ENCODE assay signal across 1 cellular context in the genomic region with DNA sequence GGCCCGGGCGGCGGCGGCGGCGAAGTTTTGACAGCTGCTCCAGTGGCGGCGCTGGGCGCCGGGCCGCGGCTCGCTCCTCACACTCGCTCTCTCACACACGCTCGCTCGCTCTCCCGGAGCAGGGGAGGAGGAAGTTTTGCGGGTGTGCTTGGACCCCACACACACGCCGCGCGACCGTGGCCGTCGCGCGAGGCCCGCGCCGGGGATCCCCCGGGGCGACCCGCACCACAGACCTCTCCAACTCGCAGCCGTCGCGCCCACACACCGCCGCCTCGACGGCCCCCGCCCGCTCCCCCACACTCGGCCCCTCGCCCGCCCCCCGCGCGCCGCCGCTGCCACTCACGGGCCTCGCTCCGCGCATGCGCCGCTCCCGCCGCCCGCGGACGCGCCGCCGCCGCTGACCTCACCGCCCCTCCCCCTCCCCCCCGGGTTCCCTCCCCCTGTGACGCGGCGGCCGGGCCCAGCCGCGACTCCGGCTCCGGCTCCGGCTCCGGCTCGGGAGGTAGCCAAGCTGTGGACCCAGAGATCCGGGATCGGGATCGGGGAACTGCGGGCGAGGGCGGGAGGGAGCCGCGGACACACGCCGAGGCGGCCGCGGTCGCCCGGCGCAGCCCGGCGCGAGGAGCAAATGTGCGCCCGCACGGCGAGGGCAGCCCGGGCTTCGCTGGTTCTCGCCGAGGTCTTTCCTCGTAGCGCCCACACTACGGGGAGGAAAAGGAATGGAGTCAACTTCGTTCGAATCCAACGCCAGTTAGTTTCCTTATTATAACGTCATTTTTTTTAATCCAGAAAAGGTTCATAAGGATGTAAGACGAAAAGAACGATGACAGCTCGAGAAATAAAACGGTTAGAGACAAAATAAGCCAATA.
TF ChIP-seq lines count a peak whose summit lies in the region.

No MANE protein-coding gene starts in this region.

TF ChIP-seq in HepG2, 621 proteins besides CTCF, POLR2A, EP300 and RAD21 (continued from another document and continues in another):
- TF ChIP-seq, protein P1, sequence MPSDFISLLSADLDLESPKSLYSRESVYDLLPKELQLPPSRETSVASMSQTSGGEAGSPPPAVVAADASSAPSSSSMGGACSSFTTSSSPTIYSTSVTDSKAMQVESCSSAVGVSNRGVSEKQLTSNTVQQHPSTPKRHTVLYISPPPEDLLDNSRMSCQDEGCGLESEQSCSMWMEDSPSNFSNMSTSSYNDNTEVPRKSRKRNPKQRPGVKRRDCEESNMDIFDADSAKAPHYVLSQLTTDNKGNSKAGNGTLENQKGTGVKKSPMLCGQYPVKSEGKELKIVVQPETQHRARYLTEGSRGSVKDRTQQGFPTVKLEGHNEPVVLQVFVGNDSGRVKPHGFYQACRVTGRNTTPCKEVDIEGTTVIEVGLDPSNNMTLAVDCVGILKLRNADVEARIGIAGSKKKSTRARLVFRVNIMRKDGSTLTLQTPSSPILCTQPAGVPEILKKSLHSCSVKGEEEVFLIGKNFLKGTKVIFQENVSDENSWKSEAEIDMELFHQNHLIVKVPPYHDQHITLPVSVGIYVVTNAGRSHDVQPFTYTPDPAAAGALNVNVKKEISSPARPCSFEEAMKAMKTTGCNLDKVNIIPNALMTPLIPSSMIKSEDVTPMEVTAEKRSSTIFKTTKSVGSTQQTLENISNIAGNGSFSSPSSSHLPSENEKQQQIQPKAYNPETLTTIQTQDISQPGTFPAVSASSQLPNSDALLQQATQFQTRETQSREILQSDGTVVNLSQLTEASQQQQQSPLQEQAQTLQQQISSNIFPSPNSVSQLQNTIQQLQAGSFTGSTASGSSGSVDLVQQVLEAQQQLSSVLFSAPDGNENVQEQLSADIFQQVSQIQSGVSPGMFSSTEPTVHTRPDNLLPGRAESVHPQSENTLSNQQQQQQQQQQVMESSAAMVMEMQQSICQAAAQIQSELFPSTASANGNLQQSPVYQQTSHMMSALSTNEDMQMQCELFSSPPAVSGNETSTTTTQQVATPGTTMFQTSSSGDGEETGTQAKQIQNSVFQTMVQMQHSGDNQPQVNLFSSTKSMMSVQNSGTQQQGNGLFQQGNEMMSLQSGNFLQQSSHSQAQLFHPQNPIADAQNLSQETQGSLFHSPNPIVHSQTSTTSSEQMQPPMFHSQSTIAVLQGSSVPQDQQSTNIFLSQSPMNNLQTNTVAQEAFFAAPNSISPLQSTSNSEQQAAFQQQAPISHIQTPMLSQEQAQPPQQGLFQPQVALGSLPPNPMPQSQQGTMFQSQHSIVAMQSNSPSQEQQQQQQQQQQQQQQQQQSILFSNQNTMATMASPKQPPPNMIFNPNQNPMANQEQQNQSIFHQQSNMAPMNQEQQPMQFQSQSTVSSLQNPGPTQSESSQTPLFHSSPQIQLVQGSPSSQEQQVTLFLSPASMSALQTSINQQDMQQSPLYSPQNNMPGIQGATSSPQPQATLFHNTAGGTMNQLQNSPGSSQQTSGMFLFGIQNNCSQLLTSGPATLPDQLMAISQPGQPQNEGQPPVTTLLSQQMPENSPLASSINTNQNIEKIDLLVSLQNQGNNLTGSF (CRISPR knock-in tag; IDR thresholded peaks at IDR 0.05) = 0 out of 2 replicates have a peak, but pooled peaks have one; percentile 35
- no peak for TF ChIP-seq FIP1L1 (IDR thresholded peaks at IDR 0.05; ENCODE audit: borderline replicate concordance, insufficient read depth, low read depth, low read length)
- TF ChIP-seq, protein P2, sequence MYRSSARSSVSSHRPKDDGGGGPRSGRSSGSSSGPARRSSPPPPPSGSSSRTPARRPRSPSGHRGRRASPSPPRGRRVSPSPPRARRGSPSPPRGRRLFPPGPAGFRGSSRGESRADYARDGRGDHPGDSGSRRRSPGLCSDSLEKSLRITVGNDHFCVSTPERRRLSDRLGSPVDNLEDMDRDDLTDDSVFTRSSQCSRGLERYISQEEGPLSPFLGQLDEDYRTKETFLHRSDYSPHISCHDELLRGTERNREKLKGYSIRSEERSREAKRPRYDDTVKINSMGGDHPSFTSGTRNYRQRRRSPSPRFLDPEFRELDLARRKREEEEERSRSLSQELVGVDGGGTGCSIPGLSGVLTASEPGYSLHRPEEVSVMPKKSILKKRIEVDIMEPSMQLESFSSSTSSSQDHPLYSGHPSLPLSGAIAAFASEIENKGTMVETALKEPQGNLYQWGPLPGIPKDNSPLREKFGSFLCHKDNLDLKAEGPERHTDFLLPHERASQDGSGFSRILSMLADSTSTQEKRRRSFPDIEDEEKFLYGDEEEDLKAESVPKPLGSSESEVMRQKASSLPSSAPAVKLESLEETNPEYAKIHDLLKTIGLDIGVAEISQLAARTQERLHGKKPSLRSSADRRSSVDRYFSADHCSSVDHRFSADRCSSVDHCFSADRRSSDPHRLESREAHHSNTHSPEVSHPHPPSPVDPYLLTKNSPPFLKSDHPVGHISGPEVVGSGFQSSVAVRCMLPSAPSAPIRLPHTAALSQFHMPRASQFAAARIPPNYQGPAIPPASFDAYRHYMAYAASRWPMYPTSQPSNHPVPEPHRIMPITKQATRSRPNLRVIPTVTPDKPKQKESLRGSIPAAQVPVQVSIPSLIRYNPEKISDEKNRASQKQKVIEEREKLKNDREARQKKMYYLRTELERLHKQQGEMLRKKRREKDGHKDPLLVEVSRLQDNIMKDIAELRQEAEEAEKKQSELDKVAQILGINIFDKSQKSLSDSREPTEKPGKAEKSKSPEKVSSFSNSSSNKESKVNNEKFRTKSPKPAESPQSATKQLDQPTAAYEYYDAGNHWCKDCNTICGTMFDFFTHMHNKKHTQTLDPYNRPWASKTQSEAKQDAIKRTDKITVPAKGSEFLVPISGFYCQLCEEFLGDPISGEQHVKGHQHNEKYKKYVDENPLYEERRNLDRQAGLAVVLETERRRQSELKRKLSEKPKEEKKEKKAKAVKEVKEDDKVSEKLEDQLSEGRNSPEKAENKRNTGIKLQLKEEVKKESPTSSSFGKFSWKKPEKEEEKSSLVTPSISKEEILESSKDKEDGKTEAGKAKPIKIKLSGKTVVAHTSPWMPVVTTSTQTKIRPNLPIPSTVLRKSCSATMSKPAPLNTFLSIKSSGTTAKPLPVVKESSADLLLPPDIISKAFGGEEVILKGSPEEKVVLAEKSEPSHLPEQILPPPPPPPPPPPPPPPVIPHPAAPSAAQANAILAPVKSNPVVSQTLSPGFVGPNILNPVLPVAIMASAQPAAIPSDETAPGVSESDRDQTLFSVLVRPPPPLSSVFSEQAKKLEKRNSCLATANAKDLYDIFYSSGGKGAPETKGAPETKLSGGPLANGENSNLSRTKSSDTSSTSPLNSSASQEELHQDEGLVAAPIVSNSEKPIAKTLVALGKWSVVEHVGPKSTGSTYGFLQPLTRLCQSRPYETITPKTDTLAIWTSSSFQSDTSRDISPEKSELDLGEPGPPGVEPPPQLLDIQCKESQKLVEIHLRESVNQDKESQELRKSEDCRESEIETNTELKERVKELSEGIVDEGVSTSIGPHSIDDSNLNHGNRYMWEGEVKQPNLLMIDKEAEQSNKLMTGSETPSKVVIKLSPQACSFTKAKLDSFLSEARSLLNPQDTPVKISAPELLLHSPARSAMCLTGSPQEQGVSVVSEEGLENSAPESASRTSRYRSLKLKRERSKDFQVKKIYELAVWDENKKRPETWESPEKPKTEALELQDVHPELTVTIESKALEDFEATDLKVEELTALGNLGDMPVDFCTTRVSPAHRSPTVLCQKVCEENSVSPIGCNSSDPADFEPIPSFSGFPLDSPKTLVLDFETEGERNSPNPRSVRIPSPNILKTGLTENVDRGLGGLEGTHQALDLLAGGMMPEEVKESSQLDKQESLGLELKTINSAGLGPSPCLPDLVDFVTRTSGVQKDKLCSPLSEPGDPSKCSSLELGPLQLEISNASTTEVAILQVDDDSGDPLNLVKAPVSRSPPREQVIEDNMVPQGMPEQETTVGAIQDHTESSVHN (CRISPR knock-in tag; IDR thresholded peaks at IDR 0.05) = peak; percentile 63; the same call in 1 of the 2 replicates
- no peak for TF ChIP-seq TSC22D2 (CRISPR knock-in tag; IDR thresholded peaks at IDR 0.05; ENCODE audit: borderline replicate concordance)
- TF ChIP-seq PRPF4 (IDR thresholded peaks at IDR 0.05; ENCODE audit: low read depth, low read length, poor library complexity, severe bottlenecking) = no peak
- TF ChIP-seq, protein P3, sequence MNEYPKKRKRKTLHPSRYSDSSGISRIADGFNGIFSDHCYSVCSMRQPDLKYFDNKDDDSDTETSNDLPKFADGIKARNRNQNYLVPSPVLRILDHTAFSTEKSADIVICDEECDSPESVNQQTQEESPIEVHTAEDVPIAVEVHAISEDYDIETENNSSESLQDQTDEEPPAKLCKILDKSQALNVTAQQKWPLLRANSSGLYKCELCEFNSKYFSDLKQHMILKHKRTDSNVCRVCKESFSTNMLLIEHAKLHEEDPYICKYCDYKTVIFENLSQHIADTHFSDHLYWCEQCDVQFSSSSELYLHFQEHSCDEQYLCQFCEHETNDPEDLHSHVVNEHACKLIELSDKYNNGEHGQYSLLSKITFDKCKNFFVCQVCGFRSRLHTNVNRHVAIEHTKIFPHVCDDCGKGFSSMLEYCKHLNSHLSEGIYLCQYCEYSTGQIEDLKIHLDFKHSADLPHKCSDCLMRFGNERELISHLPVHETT (CRISPR knock-in tag; conservative IDR thresholded peaks at IDR 0.05) = peak; percentile 43; the same call in 1 of the 2 replicates
- no peak for TF ChIP-seq GATAD2A (CRISPR knock-in tag; IDR thresholded peaks at IDR 0.05)
- TF ChIP-seq SRSF1 (optimal IDR thresholded peaks at IDR 0.05; ENCODE audit: low read depth, low read length) = no peak
- TF ChIP-seq ZNF530 (CRISPR knock-in tag; IDR thresholded peaks at IDR 0.05; ENCODE audit: low read depth) = no peak
- TF ChIP-seq EED (CRISPR knock-in tag; IDR thresholded peaks at IDR 0.05) = no peak
- no peak for TF ChIP-seq TOE1 (CRISPR knock-in tag; IDR thresholded peaks at IDR 0.05)
- TF ChIP-seq PAWR (CRISPR knock-in tag; IDR thresholded peaks at IDR 0.05; ENCODE audit: borderline replicate concordance) = no peak
- TF ChIP-seq, protein P4, sequence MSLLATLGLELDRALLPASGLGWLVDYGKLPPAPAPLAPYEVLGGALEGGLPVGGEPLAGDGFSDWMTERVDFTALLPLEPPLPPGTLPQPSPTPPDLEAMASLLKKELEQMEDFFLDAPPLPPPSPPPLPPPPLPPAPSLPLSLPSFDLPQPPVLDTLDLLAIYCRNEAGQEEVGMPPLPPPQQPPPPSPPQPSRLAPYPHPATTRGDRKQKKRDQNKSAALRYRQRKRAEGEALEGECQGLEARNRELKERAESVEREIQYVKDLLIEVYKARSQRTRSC (CRISPR knock-in tag; IDR thresholded peaks at IDR 0.05; ENCODE audit: low read depth) = no peak
- TF ChIP-seq, protein P5, sequence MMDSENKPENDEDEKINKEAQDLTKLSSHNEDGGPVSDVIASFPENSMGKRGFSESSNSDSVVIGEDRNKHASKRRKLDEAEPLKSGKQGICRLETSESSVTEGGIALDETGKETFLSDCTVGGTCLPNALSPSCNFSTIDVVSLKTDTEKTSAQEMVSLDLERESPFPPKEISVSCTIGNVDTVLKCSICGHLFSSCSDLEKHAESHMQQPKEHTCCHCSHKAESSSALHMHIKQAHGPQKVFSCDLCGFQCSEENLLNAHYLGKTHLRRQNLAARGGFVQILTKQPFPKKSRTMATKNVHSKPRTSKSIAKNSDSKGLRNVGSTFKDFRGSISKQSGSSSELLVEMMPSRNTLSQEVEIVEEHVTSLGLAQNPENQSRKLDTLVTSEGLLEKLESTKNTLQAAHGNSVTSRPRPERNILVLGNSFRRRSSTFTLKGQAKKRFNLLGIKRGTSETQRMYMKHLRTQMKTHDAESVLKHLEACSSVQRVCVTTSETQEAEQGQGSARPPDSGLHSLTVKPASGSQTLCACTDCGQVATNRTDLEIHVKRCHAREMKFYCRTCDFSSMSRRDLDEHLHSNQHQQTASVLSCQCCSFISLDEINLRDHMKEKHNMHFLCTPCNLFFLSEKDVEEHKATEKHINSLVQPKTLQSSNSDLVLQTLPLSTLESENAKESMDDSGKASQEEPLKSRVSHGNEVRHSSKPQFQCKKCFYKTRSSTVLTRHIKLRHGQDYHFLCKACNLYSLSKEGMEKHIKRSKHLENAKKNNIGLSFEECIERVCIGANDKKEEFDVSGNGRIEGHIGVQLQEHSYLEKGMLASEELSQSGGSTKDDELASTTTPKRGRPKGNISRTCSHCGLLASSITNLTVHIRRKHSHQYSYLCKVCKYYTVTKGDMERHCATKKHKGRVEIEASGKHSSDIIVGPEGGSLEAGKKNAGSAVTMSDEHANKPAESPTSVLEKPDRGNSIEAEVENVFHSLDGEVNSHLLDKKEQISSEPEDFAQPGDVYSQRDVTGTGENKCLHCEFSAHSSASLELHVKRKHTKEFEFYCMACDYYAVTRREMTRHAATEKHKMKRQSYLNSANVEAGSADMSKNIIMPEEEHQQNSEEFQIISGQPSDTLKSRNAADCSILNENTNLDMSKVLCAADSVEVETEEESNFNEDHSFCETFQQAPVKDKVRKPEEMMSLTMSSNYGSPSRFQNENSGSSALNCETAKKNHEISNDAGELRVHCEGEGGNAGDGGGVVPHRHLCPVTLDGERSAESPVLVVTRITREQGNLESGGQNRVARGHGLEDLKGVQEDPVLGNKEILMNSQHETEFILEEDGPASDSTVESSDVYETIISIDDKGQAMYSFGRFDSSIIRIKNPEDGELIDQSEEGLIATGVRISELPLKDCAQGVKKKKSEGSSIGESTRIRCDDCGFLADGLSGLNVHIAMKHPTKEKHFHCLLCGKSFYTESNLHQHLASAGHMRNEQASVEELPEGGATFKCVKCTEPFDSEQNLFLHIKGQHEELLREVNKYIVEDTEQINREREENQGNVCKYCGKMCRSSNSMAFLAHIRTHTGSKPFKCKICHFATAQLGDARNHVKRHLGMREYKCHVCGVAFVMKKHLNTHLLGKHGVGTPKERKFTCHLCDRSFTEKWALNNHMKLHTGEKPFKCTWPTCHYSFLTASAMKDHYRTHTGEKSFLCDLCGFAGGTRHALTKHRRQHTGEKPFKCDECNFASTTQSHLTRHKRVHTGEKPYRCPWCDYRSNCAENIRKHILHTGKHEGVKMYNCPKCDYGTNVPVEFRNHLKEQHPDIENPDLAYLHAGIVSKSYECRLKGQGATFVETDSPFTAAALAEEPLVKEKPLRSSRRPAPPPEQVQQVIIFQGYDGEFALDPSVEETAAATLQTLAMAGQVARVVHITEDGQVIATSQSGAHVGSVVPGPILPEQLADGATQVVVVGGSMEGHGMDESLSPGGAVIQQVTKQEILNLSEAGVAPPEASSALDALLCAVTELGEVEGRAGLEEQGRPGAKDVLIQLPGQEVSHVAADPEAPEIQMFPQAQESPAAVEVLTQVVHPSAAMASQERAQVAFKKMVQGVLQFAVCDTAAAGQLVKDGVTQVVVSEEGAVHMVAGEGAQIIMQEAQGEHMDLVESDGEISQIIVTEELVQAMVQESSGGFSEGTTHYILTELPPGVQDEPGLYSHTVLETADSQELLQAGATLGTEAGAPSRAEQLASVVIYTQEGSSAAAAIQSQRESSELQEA (CRISPR knock-in tag; IDR thresholded peaks at IDR 0.05; ENCODE audit: not compliant biosample characterization) = peak; percentile 36
- peak; percentile 47; the same call in 1 of the 2 replicates for TF ChIP-seq SAFB2 (CRISPR knock-in tag; IDR thresholded peaks at IDR 0.05; ENCODE audit: borderline replicate concordance, low read depth)
- TF ChIP-seq ZBTB20 (CRISPR knock-in tag; IDR thresholded peaks at IDR 0.05; ENCODE audit: borderline replicate concordance, low read depth) = no peak
- TF ChIP-seq TP53 (CRISPR knock-in tag; conservative IDR thresholded peaks at IDR 0.05) = no peak
- TF ChIP-seq ZSCAN20 (CRISPR knock-in tag; IDR thresholded peaks at IDR 0.05; ENCODE audit: borderline replicate concordance) = no peak
- TF ChIP-seq, protein P6, sequence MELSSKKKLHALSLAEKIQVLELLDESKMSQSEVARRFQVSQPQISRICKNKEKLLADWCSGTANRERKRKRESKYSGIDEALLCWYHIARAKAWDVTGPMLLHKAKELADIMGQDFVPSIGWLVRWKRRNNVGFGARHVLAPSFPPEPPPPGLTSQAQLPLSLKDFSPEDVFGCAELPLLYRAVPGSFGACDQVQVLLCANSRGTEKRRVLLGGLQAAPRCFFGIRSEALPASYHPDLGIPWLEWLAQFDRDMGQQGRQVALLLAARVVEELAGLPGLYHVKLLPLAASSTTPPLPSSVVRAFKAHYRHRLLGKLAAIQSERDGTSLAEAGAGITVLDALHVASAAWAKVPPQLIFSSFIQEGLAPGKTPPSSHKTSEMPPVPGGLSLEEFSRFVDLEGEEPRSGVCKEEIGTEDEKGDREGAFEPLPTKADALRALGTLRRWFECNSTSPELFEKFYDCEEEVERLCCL (CRISPR knock-in tag; IDR thresholded peaks at IDR 0.05; ENCODE audit: borderline replicate concordance) = no peak
